8 cellular contexts compared by ENCODE assay signal in genomic region chr1:154220970-154221814, GRCh38. TPM values are rescaled to one million over a fixed set of nuclear protein-coding genes. Genes with fewer than 3 reads are reported as not detected.
DNase-seq lines count a peak whose midpoint lies in the region; ATAC-seq and TF ChIP-seq lines count a peak whose summit lies in the region.

No MANE protein-coding gene starts in this region.

- peaks cover 15% of the 10 kb centered on the region for H3K9me3 Mint-ChIP-seq in glutamatergic neuron (ENCODE audit: unreplicated experiment)

- H3K27ac ChIP-seq in RWPE2 (ENCODE audit: poor library complexity, severe bottlenecking) (peak overlapping the region; percentile 80), ovary (peak overlapping the region; percentile 96 to 97), thymus (ENCODE audit: low read depth) (peak overlapping the region; percentile 97)

- intact Hi-C loops in ovary (cut with DNase I): no loop called here

- H3K4me1 Mint-ChIP-seq in glutamatergic neuron (ENCODE audit: low read depth, unreplicated experiment): peaks cover 31% of the 10 kb centered on the region

- H3K27me3 ChIP-seq in RWPE2 (ENCODE audit: insufficient read depth, poor library complexity, severe bottlenecking) (no peaks in the 10 kb centered on the region), ovary (no peaks in the 10 kb centered on the region), thymus (ENCODE audit: control insufficient read depth, insufficient read depth) (no peaks in the 10 kb centered on the region)

- TF ChIP-seq POLR2A in ovary (IDR thresholded peaks at IDR 0.05): peak; percentile 34

- DNase-seq in NCI-H748 (lab: John Stamatoyannopoulos, UW; ENCODE audit: unreplicated experiment): peak; percentile 57
- no peak for DNase-seq in NCI-H748 treated with DMSO at 0.1 percent for 48 hours (lab: John Stamatoyannopoulos, UW)
- DNase-seq in RWPE2 (ENCODE audit: low spot score): peak; percentile 54
- DNase-seq in activated naive CD4-positive, alpha-beta T cell (lab: John Stamatoyannopoulos, UW): peak; percentile 41 to 74 (median 61)
- peak; percentile 61 for DNase-seq in glutamatergic neuron
- DNase-seq in ovary: peak; percentile 63 to 80 (median 79)

- H3K27ac Mint-ChIP-seq in glutamatergic neuron (ENCODE audit: unreplicated experiment): peak overlapping the region; percentile 98

- WGBS in ovary, 3 donors: 0 to 1% (median 1%) methylated on average over 46 to 59 of the region's 59 CpGs
- WGBS in thymus: under 1% methylated on average over 58 of the region's 59 CpGs

- no peaks in the 10 kb centered on the region for H3K9me3 ChIP-seq in RWPE2 (ENCODE audit: severe bottlenecking)
- no peaks in the 10 kb centered on the region for H3K9me3 ChIP-seq in ovary
- no peaks in the 10 kb centered on the region for H3K9me3 ChIP-seq in thymus (ENCODE audit: control insufficient read depth)

- no peak for TF ChIP-seq CTCF in RWPE2 (IDR thresholded peaks at IDR 0.05; ENCODE audit: poor library complexity, severe bottlenecking)
- no peak for TF ChIP-seq CTCF in glutamatergic neuron (IDR thresholded peaks at IDR 0.05; ENCODE audit: partially characterized antibody, unreplicated experiment)
- no peak for TF ChIP-seq CTCF in ovary (IDR thresholded peaks at IDR 0.05)

- no peaks in the 10 kb centered on the region for H3K36me3 Mint-ChIP-seq in glutamatergic neuron (ENCODE audit: unreplicated experiment)

- H3K4me3 ChIP-seq in RWPE2 (ENCODE audit: severe bottlenecking) (peak overlapping the region; percentile 81), ovary (peak overlapping the region; percentile 93), thymus (ENCODE audit: low read length) (peak overlapping the region; percentile 85)

- no peak for TF ChIP-seq EP300 in ovary (IDR thresholded peaks at IDR 0.05)

- H3K27me3 Mint-ChIP-seq in glutamatergic neuron (ENCODE audit: unreplicated experiment): peaks cover 8% of the 10 kb centered on the region

- peaks cover 25% of the 10 kb centered on the region for H3K4me1 ChIP-seq in RWPE2 (ENCODE audit: insufficient read depth, poor library complexity, severe bottlenecking)
- H3K4me1 ChIP-seq in ovary (ENCODE audit: insufficient read depth): peaks cover 3% of the 10 kb centered on the region
- H3K4me1 ChIP-seq in thymus (ENCODE audit: control insufficient read depth, insufficient read depth, low read length): peaks cover 19% of the 10 kb centered on the region

- ATAC-seq in HG03039 (IDR thresholded peaks at IDR 0.05; ENCODE audit: unreplicated experiment) (peak; percentile 18), RWPE2 (ENCODE audit: low read depth) (peak; percentile 30)

- peak overlapping the region; percentile 97 for H3K4me3 Mint-ChIP-seq in glutamatergic neuron (ENCODE audit: unreplicated experiment)

- H3K36me3 ChIP-seq in RWPE2 (ENCODE audit: low read depth) (peaks cover 73% of the 10 kb centered on the region), ovary (no peaks in the 10 kb centered on the region), thymus (ENCODE audit: control insufficient read depth, insufficient read depth) (peaks cover 4% of the 10 kb centered on the region)

RNA-seq across cellular contexts. Expression of gene UBAP2L, which starts 0.4 kb away (rescaled TPM):
- total RNA-seq in glutamatergic neuron (ENCODE audit: unreplicated experiment): 259 TPM
- total RNA-seq in ovary: 100 to 1,000 TPM in 5 of 7 donors, 10 to 100 TPM in 2; 45.5 to 161 (median 133) TPM
- polyA plus RNA-seq in ovary: 100 to 1,000 TPM in 1 of 2 donors, 10 to 100 TPM in 1; 76.4 to 172 TPM
- 50.1 TPM for polyA plus RNA-seq in thymus

RNA-seq across cellular contexts. Expression of gene CFAP141, which starts 15.1 kb away (rescaled TPM):
- total RNA-seq in glutamatergic neuron (ENCODE audit: unreplicated experiment): not detected
- total RNA-seq in ovary: 1 to 10 TPM in 1 of 7 donors, not detected in 6; 2.4 TPM
- not detected for polyA plus RNA-seq in ovary
- not detected for polyA plus RNA-seq in thymus

RNA-seq across cellular contexts. Expression of gene TPM3, which starts 29.3 kb away (rescaled TPM):
- total RNA-seq in glutamatergic neuron (ENCODE audit: unreplicated experiment) (392 TPM), ovary (100 to 1,000 TPM in 4 of 7 donors, 10 to 100 TPM in 3; 83.8 to 146 (median 120) TPM)
- polyA plus RNA-seq in ovary (100 to 1,000 TPM in 1 of 2 donors, 10 to 100 TPM in 1; 78.0 to 316 TPM), thymus (304 TPM)

RNA-seq across cellular contexts. Expression of gene HAX1, which starts 51.2 kb away (rescaled TPM):
- total RNA-seq in glutamatergic neuron (ENCODE audit: unreplicated experiment): 79.1 TPM
- 100 to 1,000 TPM in 2 of 7 donors, 10 to 100 TPM in 5; 67.2 to 134 (median 81.3) TPM for total RNA-seq in ovary
- polyA plus RNA-seq in ovary: 100 to 1,000 TPM in 1 of 2 donors, 10 to 100 TPM in 1; 90.1 to 198 TPM
- polyA plus RNA-seq in thymus: 113 TPM
